ENCODE assay signal across 1 cellular context in genomic region chr5:119302449-119302848, GRCh38.
TF ChIP-seq lines count a peak whose summit lies in the region.

No MANE protein-coding gene starts in this region.

TF ChIP-seq in SK-N-SH, 30 proteins besides CTCF, POLR2A, EP300 and RAD21 (continued from another document):
- TF ChIP-seq NRF1 (IDR thresholded peaks at IDR 0.05; ENCODE audit: low read depth, low read length) (no peak), JUND (IDR thresholded peaks at IDR 0.05) (no peak), USF1 (IDR thresholded peaks at IDR 0.05; ENCODE audit: borderline replicate concordance, low read depth) (no peak), SMC3 (IDR thresholded peaks at IDR 0.05; ENCODE audit: low read depth, low read length) (no peak), PBX3 (IDR thresholded peaks at IDR 0.05) (no peak), GATA2 (CRISPR knock-in tag; IDR thresholded peaks at IDR 0.05) (no peak), ELF1 (IDR thresholded peaks at IDR 0.05) (no peak), MEF2A (IDR thresholded peaks at IDR 0.05; ENCODE audit: borderline replicate concordance, low read depth) (no peak), FOSL2 (IDR thresholded peaks at IDR 0.05; ENCODE audit: borderline replicate concordance, low read depth) (no peak), CHD2 (IDR thresholded peaks at IDR 0.05; ENCODE audit: low read length, partially characterized antibody) (no peak), POLR2AphosphoS5 (IDR thresholded peaks at IDR 0.05; ENCODE audit: low read depth, low read length) (no peak)
